Comparison of ENCODE assay signal across 20 cellular contexts in genomic region chr7:128044064-128044463, GRCh38. TPM values are rescaled to one million over a fixed set of nuclear protein-coding genes. Genes with fewer than 3 reads are reported as not detected.
"Had no signal": no experiment of that assay in that cellular context is flagged by ENCODE, and none has a peak within 500 bp of the region (broad histone marks: within the 10 kb centered on the region; RNA-seq: fewer than 3 reads in every experiment).

No MANE protein-coding gene starts in this region.

- ATAC-seq: foreskin keratinocyte; stimulated activated memory B cell treated with anti-CD40 and anti-IgM and Interleukin-4, amounts not matched to agents 10 μg/mL and 1 μg/mL and 100 μg/mL, for 72 hours had no signal

- H3K9me3 ChIP-seq: spleen, testis had no signal

- H3K27ac ChIP-seq: epithelial cell of prostate, foreskin keratinocyte, spleen, testis had no signal

- H3K27me3 ChIP-seq: dorsolateral prefrontal cortex, foreskin keratinocyte, spleen, testis had no signal

- DNase-seq: activated B cell treated with CpG ODN at 0.5 μM for 24 hours; activated CD4-positive, alpha-beta memory T cell treated with anti-CD3 and anti-CD28 coated beads for 36 hours; activated CD4-positive, alpha-beta T cell treated with anti-CD3 and anti-CD28 coated beads for 4 hours; activated naive CD4-positive, alpha-beta T cell; activated naive CD8-positive, alpha-beta T cell treated with anti-CD3 and anti-CD28 coated beads for 36 hours; activated T-cell treated with anti-CD3 and anti-CD28 coated beads for 4 hours; amniotic stem cell; dorsolateral prefrontal cortex; endodermal cell; foreskin keratinocyte; hippocampal formation; occipital lobe; posterior cingulate gyrus; spleen; stimulated activated CD4-positive, alpha-beta T cell treated with anti-CD3 and anti-CD28 coated beads, Interleukin-4, amount 100 ng/mL, for 4 hours; testis had no signal

- FAIRE-seq: keratinocyte had no signal

- H3K4me3 ChIP-seq: dorsolateral prefrontal cortex, lung, spleen, testis had no signal

- H3K4me1 ChIP-seq: foreskin keratinocyte, testis had no signal

RNA-seq across cellular contexts. Expression of gene LRRC4, which starts 12.8 kb away (rescaled TPM):
- total RNA-seq: activated naive CD8-positive, alpha-beta T cell treated with anti-CD3 and anti-CD28 coated beads for 36 hours had no signal
